ENCODE assay signal across 8 cellular contexts in genomic region chr10:67520924-67521520, GRCh38.
DNase-seq lines count a peak whose midpoint lies in the region; ATAC-seq and TF ChIP-seq lines count a peak whose summit lies in the region.

No MANE protein-coding gene starts in this region.

- H3K79me1 ChIP-seq in IMR-90 (ENCODE audit: low read depth in 1 of 2, low read length in 2 of 2): no peaks in the 10 kb centered on the region

- no peak overlapping the region for H2BK20ac ChIP-seq in IMR-90 (ENCODE audit: low read depth, low read length)

- no peak overlapping the region for H2BK5ac ChIP-seq in IMR-90 (ENCODE audit: low read depth, low read length, poor library complexity, severe bottlenecking)

- H3K14ac ChIP-seq in IMR-90 (replicated peaks; ENCODE audit: low read depth, low read length): no peak overlapping the region

- no peaks in the 10 kb centered on the region for H4K20me1 ChIP-seq in IMR-90 (ENCODE audit: insufficient read depth, low read length)

- no peak overlapping the region for H3K4ac ChIP-seq in IMR-90 (ENCODE audit: low read depth, low read length)

- in situ Hi-C loops in IMR-90 (cut with MboI; ENCODE audit: low sequenced_read_pairs): loop anchor here (10.0 to 25.0 kb wide), 2 partner anchors 264 to 584 kb away; partner anchors contain the start of gene LRRTM3

- no peak overlapping the region for H3K56ac ChIP-seq in IMR-90 (ENCODE audit: extremely low read depth, insufficient read depth, low read length)

- intact Hi-C loops in IMR-90 (cut with micrococcal nuclease): loop anchor here (1.0 to 10.0 kb wide), 6 partner anchors 144 to 1340 kb away; no protein-coding TSS in a partner anchor

- H4K8ac ChIP-seq in IMR-90 (ENCODE audit: low read depth in 2 of 2, low read length in 2 of 2): no peak overlapping the region

- peak; percentile 84 for TF ChIP-seq CTCF in IMR-90 (conservative IDR thresholded peaks at IDR 0.05; ENCODE audit: low read depth, low read length)
- peak; percentile 22 to 56 for TF ChIP-seq CTCF in suprapubic skin (IDR thresholded peaks at IDR 0.05)

- no peak overlapping the region for H3K23ac ChIP-seq in IMR-90 (ENCODE audit: low read depth, low read length)

- H3K36me3 ChIP-seq in IMR-90 (ENCODE audit: control insufficient read depth, insufficient read depth, low read length) (no peaks in the 10 kb centered on the region), SK-N-MC (ENCODE audit: insufficient read depth, low read length) (no peaks in the 10 kb centered on the region), suprapubic skin (no peaks in the 10 kb centered on the region)

- no peak overlapping the region for H3K4me2 ChIP-seq in IMR-90 (ENCODE audit: low read depth, low read length)

- CTCF ChIA-PET in IMR-90 (lab: Yijun Ruan, JAX): interaction anchor here (0.6 to 1.2 kb wide), 4 partner anchors 14 to 171 kb away, joined by 3 to 5 read pairs (median 3); no protein-coding TSS in a partner anchor

- H3K27me3 ChIP-seq in IMR-90 (ENCODE audit: control insufficient read depth, insufficient read depth, low read length): no peaks in the 10 kb centered on the region
- H3K27me3 ChIP-seq in suprapubic skin: no peaks in the 10 kb centered on the region

- no peak for TF ChIP-seq EP300 in suprapubic skin (IDR thresholded peaks at IDR 0.05)

- H3K27ac ChIP-seq in IMR-90 (ENCODE audit: insufficient read depth, low read length) (no peak overlapping the region), SK-N-MC (no peak overlapping the region), suprapubic skin (no peak overlapping the region)

- no peak overlapping the region for H2BK120ac ChIP-seq in IMR-90 (ENCODE audit: low read depth, low read length)

- dilution Hi-C loops in IMR-90 (cut with HindIII; ENCODE audit: low sequenced_read_pairs, unreplicated experiment): no loop called here

- ATAC-seq in GM21529 (IDR thresholded peaks at IDR 0.05; ENCODE audit: unreplicated experiment) (peak; percentile 90), IMR-90 (ENCODE audit: low read depth) (peak; percentile 98)

- TF ChIP-seq POLR2A in IMR-90 (IDR thresholded peaks at IDR 0.05; ENCODE audit: low read depth, low read length): no peak
- no peak for TF ChIP-seq POLR2A in suprapubic skin (IDR thresholded peaks at IDR 0.05)

- H3K4me3 ChIP-seq in IMR-90 (ENCODE audit: insufficient read depth, low read depth, low read length) (no peak overlapping the region), SK-N-MC (no peak overlapping the region), suprapubic skin (no peak overlapping the region)

- peak; percentile 5 for DNase-seq in activated naive CD4-positive, alpha-beta T cell treated with Interleukin-2 at 50 U/mL for 16 hours
- no peak for DNase-seq in activated naive CD4-positive, alpha-beta T cell (lab: John Stamatoyannopoulos, UW)
- DNase-seq in IMR-90: peak; percentile 72
- peak; percentile 8 for DNase-seq in SK-N-MC (ENCODE audit: low read depth, low spot score)
- peak; percentile 78 for DNase-seq in cerebellar cortex (ENCODE audit: low spot score)
- peak; percentile 86 for DNase-seq in left kidney (ENCODE audit: low read depth, low spot score)
- no peak for DNase-seq in suprapubic skin (ENCODE audit: low spot score in 2 of 2)

- H3K4me1 ChIP-seq in IMR-90 (ENCODE audit: control insufficient read depth, insufficient read depth, low read length): no peaks in the 10 kb centered on the region
- H3K4me1 ChIP-seq in suprapubic skin: no peaks in the 10 kb centered on the region

- H3K9me3 ChIP-seq in IMR-90 (ENCODE audit: control insufficient read depth, insufficient read depth, low read length) (no peaks in the 10 kb centered on the region), SK-N-MC (ENCODE audit: low read depth, low read length) (no peaks in the 10 kb centered on the region), suprapubic skin (no peaks in the 10 kb centered on the region)

- H2AK5ac ChIP-seq in IMR-90 (ENCODE audit: low read depth, low read length): no peak overlapping the region

- H2BK15ac ChIP-seq in IMR-90 (ENCODE audit: low read depth, low read length): no peak overlapping the region

- H2AFZ ChIP-seq in IMR-90 (replicated peaks; ENCODE audit: low read length, poor library complexity): no peak overlapping the region

- BruUV-seq in IMR-90 (replicated peaks; lab: Mats Ljungman, UMichigan): no TSS peak

- H2AK9ac ChIP-seq in IMR-90 (replicated peaks; ENCODE audit: low read depth, low read length, poor library complexity): no peak overlapping the region

- no peak overlapping the region for H4K91ac ChIP-seq in IMR-90 (ENCODE audit: insufficient read depth, low read depth, low read length)

- no peaks in the 10 kb centered on the region for H3K9me1 ChIP-seq in IMR-90 (ENCODE audit: insufficient read depth, low read length)

- no CpG with 5 or more reads among the region's 5 CpGs for WGBS in IMR-90 (ENCODE audit: extremely low coverage in 2 of 2, insufficient read length in 1 of 2), 2 experiments
- 4% methylated on average over 5 of the region's 5 CpGs for WGBS in suprapubic skin

- TF ChIP-seq RAD21 in IMR-90 (IDR thresholded peaks at IDR 0.05; ENCODE audit: low read length): peak; percentile 87

- H3K9ac ChIP-seq in IMR-90 (ENCODE audit: low read depth, low read length): 0 out of 2 replicates have a peak overlapping the region, but pooled peaks have one; percentile 50
- no peak overlapping the region for H3K9ac ChIP-seq in SK-N-MC (ENCODE audit: insufficient read length)

- POLR2A ChIA-PET in IMR-90 (lab: Charles Lee; ENCODE audit: unreplicated experiment): no interaction called here

- H3K18ac ChIP-seq in IMR-90 (ENCODE audit: low read depth, low read length): no peak overlapping the region

- H4K5ac ChIP-seq in IMR-90 (ENCODE audit: low read depth, low read length): no peak overlapping the region

TF ChIP-seq in IMR-90, 13 proteins besides CTCF, POLR2A, EP300 and RAD21:
- TF ChIP-seq, protein P1, sequence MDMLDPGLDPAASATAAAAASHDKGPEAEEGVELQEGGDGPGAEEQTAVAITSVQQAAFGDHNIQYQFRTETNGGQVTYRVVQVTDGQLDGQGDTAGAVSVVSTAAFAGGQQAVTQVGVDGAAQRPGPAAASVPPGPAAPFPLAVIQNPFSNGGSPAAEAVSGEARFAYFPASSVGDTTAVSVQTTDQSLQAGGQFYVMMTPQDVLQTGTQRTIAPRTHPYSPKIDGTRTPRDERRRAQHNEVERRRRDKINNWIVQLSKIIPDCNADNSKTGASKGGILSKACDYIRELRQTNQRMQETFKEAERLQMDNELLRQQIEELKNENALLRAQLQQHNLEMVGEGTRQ (IDR thresholded peaks at IDR 0.05; ENCODE audit: low read depth, low read length): no peak
- TF ChIP-seq NFE2L2 (IDR thresholded peaks at IDR 0.05; ENCODE audit: low read depth, low read length) (no peak), SMC3 (IDR thresholded peaks at IDR 0.05; ENCODE audit: low read depth, low read length) (peak; percentile 63)

Comparison
In these comparisons a context has a peak if more than half of its experiments do, and no peak if none do; other contexts are left out.
1. DNase-seq: peak in activated naive CD4-positive, alpha-beta T cell treated with Interleukin-2 at 50 U/mL for 16 hours (single experiment), IMR-90 (single experiment), SK-N-MC (single experiment), cerebellar cortex (single experiment) and left kidney (single experiment); none in activated naive CD4-positive, alpha-beta T cell (0 of 4) and suprapubic skin (0 of 2).